In genomic region chr7:99677646-99678045, GRCh38 we compare ENCODE assay signal across 19 cellular contexts. TPM values are rescaled to one million over a fixed set of nuclear protein-coding genes. Genes with fewer than 3 reads are reported as not detected.
"Had no signal": no experiment of that assay in that cellular context is flagged by ENCODE, and none has a peak within 500 bp of the region (broad histone marks: within the 10 kb centered on the region; RNA-seq: fewer than 3 reads in every experiment).

No MANE protein-coding gene starts in this region.

- H3K4me1 ChIP-seq: right atrium auricular region, testis had no signal

- H3K36me3 ChIP-seq: right atrium auricular region had no signal

- ATAC-seq: activated CD4-positive, CD25-positive, alpha-beta regulatory T cell treated with anti-CD3 and anti-CD28 coated beads, Interleukin-2, amount 50 U/mL, for 24 hours; activated T-cell treated with anti-CD3 and anti-CD28 coated beads, Interleukin-2, amount 50 U/mL, for 4 hours had no signal

- H3K9me3 ChIP-seq: testis, upper lobe of left lung had no signal

- H3K27me3 ChIP-seq: right atrium auricular region, testis, upper lobe of left lung had no signal

- H3K4me3 ChIP-seq: right atrium auricular region, testis had no signal

- DNase-seq: activated CD4-positive, alpha-beta T cell treated with anti-CD3 and anti-CD28 coated beads, Interleukin-2, amount 10 ng/mL, durations not matched to agents 7 days and 5 days; activated CD8-positive, alpha-beta memory T cell treated with anti-CD3 and anti-CD28 coated beads, Interleukin-2, amount 50 U/mL, for 4 hours; activated effector memory CD4-positive, alpha-beta T cell treated with Interleukin-2 at 50 U/mL for 16 hours; activated naive CD4-positive, alpha-beta T cell treated with anti-CD3 and anti-CD28 coated beads, Interleukin-2, amount 50 U/mL, for 16 hours; activated T-cell treated with anti-CD3 and anti-CD28 coated beads, Interleukin-2, amount 50 U/mL, for 4 hours; occipital lobe; stimulated activated CD4-positive, alpha-beta T cell treated with anti-CD3 and anti-CD28 coated beads, Interleukin-15, amount 100 ng/mL, for 24 hours; stimulated activated CD4-positive, alpha-beta T cell treated with anti-CD3 and anti-CD28 coated beads, Interleukin-2, amount 100 ng/mL, for 48 hours; T1000; testis; upper lobe of left lung had no signal

- H3K27ac ChIP-seq: right atrium auricular region, testis, upper lobe of left lung had no signal

RNA-seq across cellular contexts. Expression of gene CYP3A5, which starts 2.1 kb away (rescaled TPM):
- total RNA-seq: activated CD4-positive, alpha-beta T cell treated with anti-CD3 and anti-CD28 coated beads, Interleukin-2, amount 10 ng/mL, durations not matched to agents 7 days and 5 days; glomerular endothelial cell; lung microvascular endothelial cell; T-helper 1 cell treated with Interleukin-12 subunit alpha and Interleukin-12 subunit beta and Interleukin-4 antibody, amounts not matched to agents 30 ng/mL and 1 ng/mL, for 36 hours had no signal
- polyA plus RNA-seq: neural cell had no signal

RNA-seq across cellular contexts. Expression of gene CYP3A7, which starts 57.4 kb away (rescaled TPM):
- total RNA-seq: activated CD4-positive, alpha-beta T cell treated with anti-CD3 and anti-CD28 coated beads, Interleukin-2, amount 10 ng/mL, durations not matched to agents 7 days and 5 days; activated T-cell treated with anti-CD3 and anti-CD28 coated beads, Interleukin-2, amount 50 U/mL, for 4 hours; glomerular endothelial cell; lung microvascular endothelial cell; mesothelial cell of epicardium; occipital lobe; posterior vena cava; T-helper 1 cell treated with Interleukin-12 subunit alpha and Interleukin-12 subunit beta and Interleukin-4 antibody, amounts not matched to agents 30 ng/mL and 1 ng/mL, for 36 hours; testis had no signal
- polyA plus RNA-seq: neural cell had no signal
